Comparison of ENCODE assay signal across 2 cellular contexts in the genomic region with DNA sequence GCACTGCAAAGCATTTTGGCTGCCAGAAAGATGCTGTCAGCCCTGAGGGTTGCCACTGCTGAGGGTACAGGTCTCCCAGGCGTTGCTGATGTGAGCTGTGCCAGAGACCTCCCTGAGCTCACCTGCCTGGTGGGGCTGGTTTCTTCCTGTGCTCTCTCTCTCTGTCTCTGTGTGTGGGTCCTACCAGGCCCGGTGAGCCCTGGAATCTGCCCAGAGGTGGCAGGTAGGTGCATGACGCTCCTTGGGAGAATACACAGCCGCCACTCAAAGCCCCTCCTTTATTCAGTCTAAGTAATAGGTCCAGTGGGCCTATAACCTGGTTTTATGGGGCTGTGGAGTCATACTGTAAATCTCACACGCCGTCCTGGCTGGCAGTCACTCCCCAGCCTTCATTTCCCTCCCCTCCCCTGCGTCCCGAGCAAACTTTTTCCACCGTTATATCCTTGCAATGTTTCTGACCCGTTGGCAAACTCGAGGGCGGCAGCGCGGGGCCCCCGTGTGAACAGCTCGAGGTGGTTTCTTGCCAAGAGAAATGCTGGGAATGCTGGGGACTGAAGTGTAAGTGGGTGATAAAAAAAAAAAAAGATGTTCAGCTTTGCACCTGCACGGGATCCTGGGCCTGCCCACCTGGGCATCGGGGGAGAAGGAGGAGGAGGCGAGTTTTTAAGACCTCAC.
TF ChIP-seq lines count a peak whose summit lies in the region.

No MANE protein-coding gene starts in this region.

TF ChIP-seq in IMR-90, 13 proteins besides CTCF, POLR2A, EP300 and RAD21:
- TF ChIP-seq SMC3 (IDR thresholded peaks at IDR 0.05; ENCODE audit: low read depth, low read length) (no peak), USF2 (IDR thresholded peaks at IDR 0.05; ENCODE audit: low read depth, low read length) (no peak), MXI1 (IDR thresholded peaks at IDR 0.05; ENCODE audit: borderline replicate concordance, low read depth, low read length) (no peak)
- TF ChIP-seq, protein P1, sequence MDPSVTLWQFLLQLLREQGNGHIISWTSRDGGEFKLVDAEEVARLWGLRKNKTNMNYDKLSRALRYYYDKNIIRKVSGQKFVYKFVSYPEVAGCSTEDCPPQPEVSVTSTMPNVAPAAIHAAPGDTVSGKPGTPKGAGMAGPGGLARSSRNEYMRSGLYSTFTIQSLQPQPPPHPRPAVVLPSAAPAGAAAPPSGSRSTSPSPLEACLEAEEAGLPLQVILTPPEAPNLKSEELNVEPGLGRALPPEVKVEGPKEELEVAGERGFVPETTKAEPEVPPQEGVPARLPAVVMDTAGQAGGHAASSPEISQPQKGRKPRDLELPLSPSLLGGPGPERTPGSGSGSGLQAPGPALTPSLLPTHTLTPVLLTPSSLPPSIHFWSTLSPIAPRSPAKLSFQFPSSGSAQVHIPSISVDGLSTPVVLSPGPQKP (IDR thresholded peaks at IDR 0.05; ENCODE audit: borderline replicate concordance, low read depth, low read length) = no peak

TF ChIP-seq in H1, 55 proteins besides CTCF, POLR2A, EP300 and RAD21:
- TF ChIP-seq E2F6 (IDR thresholded peaks at IDR 0.05) (no peak), GTF2F1 (IDR thresholded peaks at IDR 0.05; ENCODE audit: borderline replicate concordance, low read depth, low read length) (no peak), SP4 (IDR thresholded peaks at IDR 0.05; ENCODE audit: low read length) (no peak), SRF (IDR thresholded peaks at IDR 0.05; ENCODE audit: low read depth, low read length) (no peak), SUZ12 (IDR thresholded peaks at IDR 0.05; ENCODE audit: low read length) (no peak), CBX8 (IDR thresholded peaks at IDR 0.05; ENCODE audit: borderline replicate concordance, low read depth, low read length) (no peak), RNF2 (IDR thresholded peaks at IDR 0.05; ENCODE audit: borderline replicate concordance, low read depth, low read length, missing control alignments, poor library complexity, severe bottlenecking) (no peak), SIX5 (IDR thresholded peaks at IDR 0.05; ENCODE audit: low read depth, low read length) (no peak), EGR1 (IDR thresholded peaks at IDR 0.05; ENCODE audit: borderline replicate concordance, low read depth, low read length) (no peak), CBX5 (IDR thresholded peaks at IDR 0.05; ENCODE audit: low read depth, low read length) (no peak), BCL11A (IDR thresholded peaks at IDR 0.05; ENCODE audit: low read depth in 2 of 2, low read length in 2 of 2) (no peak), FOSL1 (IDR thresholded peaks at IDR 0.05; ENCODE audit: insufficient read depth, low read depth, low read length) (no peak), ASH2L (IDR thresholded peaks at IDR 0.05; ENCODE audit: low read length) (no peak), TBP (IDR thresholded peaks at IDR 0.05; ENCODE audit: low read depth, low read length) (no peak)
